ENCODE assay signal across 2 cellular contexts in the genomic region with DNA sequence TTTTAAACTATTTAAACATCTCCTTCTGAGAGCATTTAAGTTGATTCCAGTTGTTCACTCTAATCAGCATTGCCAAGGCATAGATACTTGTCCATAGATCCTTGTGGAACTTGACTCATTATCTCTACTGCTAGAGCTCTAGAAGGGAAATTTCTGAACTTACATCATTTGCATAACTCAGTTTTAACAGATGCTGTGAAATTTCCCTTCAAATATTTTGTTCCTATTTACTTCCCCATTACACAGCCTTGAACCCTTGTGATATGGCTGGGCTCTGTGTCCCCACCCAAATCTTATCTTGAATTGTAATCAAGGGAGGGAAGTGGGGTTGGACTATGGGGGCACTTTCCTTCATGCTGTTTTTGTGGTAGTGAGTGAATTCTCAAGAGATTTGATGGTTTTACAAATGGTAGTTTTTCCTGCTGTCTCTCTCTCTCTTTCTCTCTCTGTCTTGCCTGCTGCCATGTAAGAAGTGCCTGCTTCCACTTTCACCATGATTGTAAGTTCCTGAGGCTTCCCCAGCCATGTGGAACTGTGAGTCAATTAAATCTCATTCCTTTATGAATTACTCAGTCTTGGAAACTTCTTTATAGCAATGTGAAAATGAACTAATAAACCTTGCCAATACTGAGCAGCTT.
TF ChIP-seq lines count a peak whose summit lies in the region.

No MANE protein-coding gene starts in this region.

TF ChIP-seq in A549, 52 proteins besides CTCF, POLR2A, EP300 and RAD21:
- no peak for TF ChIP-seq MAZ (IDR thresholded peaks at IDR 0.05; ENCODE audit: borderline replicate concordance, low read depth, low read length)
- TF ChIP-seq HOXB5 (CRISPR knock-in tag; IDR thresholded peaks at IDR 0.05) = no peak
- no peak for TF ChIP-seq MAFK (IDR thresholded peaks at IDR 0.05; ENCODE audit: partially characterized antibody)
- no peak for TF ChIP-seq BHLHE40 (IDR thresholded peaks at IDR 0.05; ENCODE audit: low read depth, low read length)
- TF ChIP-seq EHF (CRISPR knock-in tag; IDR thresholded peaks at IDR 0.05) = no peak
- TF ChIP-seq RCOR1 (IDR thresholded peaks at IDR 0.05; ENCODE audit: low read depth, low read length) = no peak
- no peak for TF ChIP-seq TFCP2L1 (CRISPR knock-in tag; IDR thresholded peaks at IDR 0.05)
- no peak for TF ChIP-seq FOSB (CRISPR knock-in tag; IDR thresholded peaks at IDR 0.05)
- TF ChIP-seq, protein P1, sequence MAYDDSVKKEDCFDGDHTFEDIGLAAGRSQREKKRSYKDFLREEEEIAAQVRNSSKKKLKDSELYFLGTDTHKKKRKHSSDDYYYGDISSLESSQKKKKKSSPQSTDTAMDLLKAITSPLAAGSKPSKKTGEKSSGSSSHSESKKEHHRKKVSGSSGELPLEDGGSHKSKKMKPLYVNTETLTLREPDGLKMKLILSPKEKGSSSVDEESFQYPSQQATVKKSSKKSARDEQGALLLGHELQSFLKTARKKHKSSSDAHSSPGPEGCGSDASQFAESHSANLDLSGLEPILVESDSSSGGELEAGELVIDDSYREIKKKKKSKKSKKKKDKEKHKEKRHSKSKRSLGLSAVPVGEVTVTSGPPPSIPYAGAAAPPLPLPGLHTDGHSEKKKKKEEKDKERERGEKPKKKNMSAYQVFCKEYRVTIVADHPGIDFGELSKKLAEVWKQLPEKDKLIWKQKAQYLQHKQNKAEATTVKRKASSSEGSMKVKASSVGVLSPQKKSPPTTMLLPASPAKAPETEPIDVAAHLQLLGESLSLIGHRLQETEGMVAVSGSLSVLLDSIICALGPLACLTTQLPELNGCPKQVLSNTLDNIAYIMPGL (CRISPR knock-in tag; IDR thresholded peaks at IDR 0.05; ENCODE audit: borderline replicate concordance) = no peak
- no peak for TF ChIP-seq ESRRA (IDR thresholded peaks at IDR 0.05; ENCODE audit: borderline replicate concordance, low read length)
- TF ChIP-seq NR3C1 (IDR thresholded peaks at IDR 0.05) = no peak
- no peak for TF ChIP-seq SMC3 (IDR thresholded peaks at IDR 0.05)
- TF ChIP-seq CBX2 (IDR thresholded peaks at IDR 0.05; ENCODE audit: borderline replicate concordance, low read depth) = no peak
- TF ChIP-seq PHF8 (IDR thresholded peaks at IDR 0.05; ENCODE audit: borderline replicate concordance, low read depth) = no peak

TF ChIP-seq in HepG2, 621 proteins besides CTCF, POLR2A, EP300 and RAD21:
- TF ChIP-seq, protein P2, sequence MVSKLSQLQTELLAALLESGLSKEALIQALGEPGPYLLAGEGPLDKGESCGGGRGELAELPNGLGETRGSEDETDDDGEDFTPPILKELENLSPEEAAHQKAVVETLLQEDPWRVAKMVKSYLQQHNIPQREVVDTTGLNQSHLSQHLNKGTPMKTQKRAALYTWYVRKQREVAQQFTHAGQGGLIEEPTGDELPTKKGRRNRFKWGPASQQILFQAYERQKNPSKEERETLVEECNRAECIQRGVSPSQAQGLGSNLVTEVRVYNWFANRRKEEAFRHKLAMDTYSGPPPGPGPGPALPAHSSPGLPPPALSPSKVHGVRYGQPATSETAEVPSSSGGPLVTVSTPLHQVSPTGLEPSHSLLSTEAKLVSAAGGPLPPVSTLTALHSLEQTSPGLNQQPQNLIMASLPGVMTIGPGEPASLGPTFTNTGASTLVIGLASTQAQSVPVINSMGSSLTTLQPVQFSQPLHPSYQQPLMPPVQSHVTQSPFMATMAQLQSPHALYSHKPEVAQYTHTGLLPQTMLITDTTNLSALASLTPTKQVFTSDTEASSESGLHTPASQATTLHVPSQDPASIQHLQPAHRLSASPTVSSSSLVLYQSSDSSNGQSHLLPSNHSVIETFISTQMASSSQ (IDR thresholded peaks at IDR 0.05; ENCODE audit: low read depth) = no peak
- TF ChIP-seq, protein P2 (CRISPR knock-in tag; IDR thresholded peaks at IDR 0.05; ENCODE audit: borderline replicate concordance) = no peak
- TF ChIP-seq ZNF644 (CRISPR knock-in tag; IDR thresholded peaks at IDR 0.05; ENCODE audit: low read depth) = no peak
- TF ChIP-seq ZNF451 (CRISPR knock-in tag; IDR thresholded peaks at IDR 0.05) = no peak
- TF ChIP-seq, protein P3, sequence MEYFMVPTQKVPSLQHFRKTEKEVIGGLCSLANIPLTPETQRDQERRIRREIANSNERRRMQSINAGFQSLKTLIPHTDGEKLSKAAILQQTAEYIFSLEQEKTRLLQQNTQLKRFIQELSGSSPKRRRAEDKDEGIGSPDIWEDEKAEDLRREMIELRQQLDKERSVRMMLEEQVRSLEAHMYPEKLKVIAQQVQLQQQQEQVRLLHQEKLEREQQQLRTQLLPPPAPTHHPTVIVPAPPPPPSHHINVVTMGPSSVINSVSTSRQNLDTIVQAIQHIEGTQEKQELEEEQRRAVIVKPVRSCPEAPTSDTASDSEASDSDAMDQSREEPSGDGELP (IDR thresholded peaks at IDR 0.05; ENCODE audit: borderline replicate concordance, low read depth) = no peak
- TF ChIP-seq, protein P4, sequence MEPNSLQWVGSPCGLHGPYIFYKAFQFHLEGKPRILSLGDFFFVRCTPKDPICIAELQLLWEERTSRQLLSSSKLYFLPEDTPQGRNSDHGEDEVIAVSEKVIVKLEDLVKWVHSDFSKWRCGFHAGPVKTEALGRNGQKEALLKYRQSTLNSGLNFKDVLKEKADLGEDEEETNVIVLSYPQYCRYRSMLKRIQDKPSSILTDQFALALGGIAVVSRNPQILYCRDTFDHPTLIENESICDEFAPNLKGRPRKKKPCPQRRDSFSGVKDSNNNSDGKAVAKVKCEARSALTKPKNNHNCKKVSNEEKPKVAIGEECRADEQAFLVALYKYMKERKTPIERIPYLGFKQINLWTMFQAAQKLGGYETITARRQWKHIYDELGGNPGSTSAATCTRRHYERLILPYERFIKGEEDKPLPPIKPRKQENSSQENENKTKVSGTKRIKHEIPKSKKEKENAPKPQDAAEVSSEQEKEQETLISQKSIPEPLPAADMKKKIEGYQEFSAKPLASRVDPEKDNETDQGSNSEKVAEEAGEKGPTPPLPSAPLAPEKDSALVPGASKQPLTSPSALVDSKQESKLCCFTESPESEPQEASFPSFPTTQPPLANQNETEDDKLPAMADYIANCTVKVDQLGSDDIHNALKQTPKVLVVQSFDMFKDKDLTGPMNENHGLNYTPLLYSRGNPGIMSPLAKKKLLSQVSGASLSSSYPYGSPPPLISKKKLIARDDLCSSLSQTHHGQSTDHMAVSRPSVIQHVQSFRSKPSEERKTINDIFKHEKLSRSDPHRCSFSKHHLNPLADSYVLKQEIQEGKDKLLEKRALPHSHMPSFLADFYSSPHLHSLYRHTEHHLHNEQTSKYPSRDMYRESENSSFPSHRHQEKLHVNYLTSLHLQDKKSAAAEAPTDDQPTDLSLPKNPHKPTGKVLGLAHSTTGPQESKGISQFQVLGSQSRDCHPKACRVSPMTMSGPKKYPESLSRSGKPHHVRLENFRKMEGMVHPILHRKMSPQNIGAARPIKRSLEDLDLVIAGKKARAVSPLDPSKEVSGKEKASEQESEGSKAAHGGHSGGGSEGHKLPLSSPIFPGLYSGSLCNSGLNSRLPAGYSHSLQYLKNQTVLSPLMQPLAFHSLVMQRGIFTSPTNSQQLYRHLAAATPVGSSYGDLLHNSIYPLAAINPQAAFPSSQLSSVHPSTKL (CRISPR knock-in tag; IDR thresholded peaks at IDR 0.05) = no peak
